15 cellular contexts compared by ENCODE assay signal in genomic region chr5:61474746-61475145, GRCh38.
DNase-seq lines count a peak whose midpoint lies in the region; ATAC-seq and TF ChIP-seq lines count a peak whose summit lies in the region.
"Had no signal": no experiment of that assay in that cellular context is flagged by ENCODE, and none has a peak within 500 bp of the region (broad histone marks: within the 10 kb centered on the region; RNA-seq: fewer than 3 reads in every experiment).

No MANE protein-coding gene starts in this region.

- H3K27ac Mint-ChIP-seq in progenitor cell of endocrine pancreas (peak overlapping the region; percentile 26), immature natural killer cell (no peak overlapping the region)
- H3K27ac Mint-ChIP-seq: CD8-positive, alpha-beta T cell; H9 had no signal

- no peaks in the 10 kb centered on the region for H3K4me1 ChIP-seq in left lung
- H3K4me1 ChIP-seq: Caco-2 had no signal

- H3K4me3 ChIP-seq in Jurkat, Clone E6-1 (ENCODE audit: low read length), result no peak overlapping the region
- H3K4me3 ChIP-seq in left lung, result no peak overlapping the region
- H3K4me3 ChIP-seq: GM23248 had no signal

- peak; percentile 60 for ATAC-seq in left lung
- ATAC-seq: CD8-positive, alpha-beta T cell; HCT116 had no signal

- TF ChIP-seq CTCF in left lung (IDR thresholded peaks at IDR 0.05) (no peak), progenitor cell of endocrine pancreas (IDR thresholded peaks at IDR 0.05; ENCODE audit: unreplicated experiment) (no peak)

- H3K36me3 Mint-ChIP-seq in progenitor cell of endocrine pancreas (ENCODE audit: insufficient read depth), result peaks cover 24% of the 10 kb centered on the region
- H3K36me3 Mint-ChIP-seq in immature natural killer cell, result peaks cover 7 to 12% (median 8%) of the 10 kb centered on the region in 3 donors

- no peaks in the 10 kb centered on the region for H3K9me3 ChIP-seq in left lung
- H3K9me3 ChIP-seq: Caco-2 had no signal

- H3K4me1 Mint-ChIP-seq in progenitor cell of endocrine pancreas (ENCODE audit: low read depth) (peaks cover 5% of the 10 kb centered on the region), immature natural killer cell (peaks cover 22 to 33% of the 10 kb centered on the region in 2 donors)

- no peaks in the 10 kb centered on the region for H3K36me3 ChIP-seq in left lung

- intact Hi-C loops in left lung (cut with DNase I), result no loop called here

- H3K4me3 Mint-ChIP-seq in progenitor cell of endocrine pancreas (ENCODE audit: low read depth) (no peak overlapping the region), immature natural killer cell (no peak overlapping the region)
- H3K4me3 Mint-ChIP-seq: CD8-positive, alpha-beta T cell; H9 had no signal

- H3K27me3 ChIP-seq in left lung, result no peaks in the 10 kb centered on the region

- no peaks in the 10 kb centered on the region for H3K27me3 Mint-ChIP-seq in progenitor cell of endocrine pancreas
- H3K27me3 Mint-ChIP-seq in immature natural killer cell (ENCODE audit: low read depth in 3 of 3), result no peaks in the 10 kb centered on the region

- no peak overlapping the region for H3K27ac ChIP-seq in left lung
- H3K27ac ChIP-seq: GM23248 had no signal

- DNase-seq in Jurkat, Clone E6-1 (ENCODE audit: low read depth, low spot score), result peak; percentile 21
- DNase-seq in left lung (no peak), progenitor cell of endocrine pancreas (ENCODE audit: low spot score, unreplicated experiment) (no peak), immature natural killer cell (no peak), NCI-H526 (lab: John Stamatoyannopoulos, UW) (no peak)
- DNase-seq in activated naive CD4-positive, alpha-beta T cell treated with anti-CD3 and anti-CD28 coated beads, Interleukin-2, amount 50 U/mL, for 16 hours, result no peak
- DNase-seq: 8988T; C1 segment of cervical spinal cord; Caco-2; CD8-positive, alpha-beta T cell; DMS153; DND-41; GM23248; H9 had no signal

- H3K9me3 Mint-ChIP-seq in progenitor cell of endocrine pancreas (ENCODE audit: low read depth) (peaks cover 17% of the 10 kb centered on the region), immature natural killer cell (no peaks in the 10 kb centered on the region)
- H3K9me3 Mint-ChIP-seq: CD8-positive, alpha-beta T cell had no signal
